9 cellular contexts compared by ENCODE assay signal in the genomic region with DNA sequence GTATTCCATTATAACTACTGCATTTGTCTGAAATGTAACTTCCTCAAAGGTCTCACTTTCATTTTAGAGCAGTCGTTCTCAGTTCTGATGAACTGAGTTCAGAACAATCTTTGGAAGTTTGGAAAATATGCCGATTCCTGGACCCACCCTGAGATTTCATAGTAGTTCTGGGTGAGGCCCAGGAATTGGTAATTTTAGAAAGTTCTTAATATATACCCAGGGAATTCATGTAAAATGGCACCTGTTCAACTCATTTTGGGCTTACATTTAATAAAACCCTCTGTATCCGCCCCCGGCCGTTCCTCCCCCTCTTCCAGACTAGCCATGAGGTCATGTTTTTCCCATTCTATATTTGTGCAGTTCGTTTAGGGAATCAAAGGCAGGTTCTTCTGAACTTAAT. TPM values are rescaled to one million over a fixed set of nuclear protein-coding genes. Genes with fewer than 3 reads are reported as not detected.
DNase-seq lines count a peak whose midpoint lies in the region; ATAC-seq and TF ChIP-seq lines count a peak whose summit lies in the region.
"Had no signal": no experiment of that assay in that cellular context is flagged by ENCODE, and none has a peak within 500 bp of the region (broad histone marks: within the 10 kb centered on the region; RNA-seq: fewer than 3 reads in every experiment).

No MANE protein-coding gene starts in this region.

- no peaks in the 10 kb centered on the region for H3K27me3 Mint-ChIP-seq in activated T-cell treated with anti-CD3 and anti-CD28 coated beads, Interleukin-2, amount 50 U/mL, for 24 hours
- H3K27me3 Mint-ChIP-seq in activated naive CD8-positive, alpha-beta T cell treated with anti-CD3 and anti-CD28 coated beads for 36 hours = no peaks in the 10 kb centered on the region
- H3K27me3 Mint-ChIP-seq in type B pancreatic cell = no peaks in the 10 kb centered on the region

- H3K9me3 Mint-ChIP-seq in activated T-cell treated with anti-CD3 and anti-CD28 coated beads, Interleukin-2, amount 50 U/mL, for 24 hours = no peaks in the 10 kb centered on the region
- no peaks in the 10 kb centered on the region for H3K9me3 Mint-ChIP-seq in activated naive CD8-positive, alpha-beta T cell treated with anti-CD3 and anti-CD28 coated beads for 36 hours
- no peaks in the 10 kb centered on the region for H3K9me3 Mint-ChIP-seq in type B pancreatic cell

- H3K4me1 ChIP-seq in right lobe of liver = peaks cover 0 to 13% (median 0%) of the 10 kb centered on the region in 4 donors

- H3K27me3 ChIP-seq in right lobe of liver = no peaks in the 10 kb centered on the region

- WGBS in right lobe of liver (ENCODE audit: insufficient coverage, low coverage, low lambda C conversion rate, missing lambda C conversion rate) = 39% methylated on average over 6 of the region's 6 CpGs

- H3K36me3 ChIP-seq in right lobe of liver = no peaks in the 10 kb centered on the region

- H3K27ac ChIP-seq in right lobe of liver = peak overlapping the region; percentile 9 to 69 (median 52)

- H3K27ac Mint-ChIP-seq in activated T-cell treated with anti-CD3 and anti-CD28 coated beads, Interleukin-2, amount 50 U/mL, for 24 hours = peak overlapping the region; percentile 72
- peak overlapping the region; percentile 63 for H3K27ac Mint-ChIP-seq in activated naive CD8-positive, alpha-beta T cell treated with anti-CD3 and anti-CD28 coated beads for 36 hours
- H3K27ac Mint-ChIP-seq in type B pancreatic cell = peak overlapping the region; percentile 96

- no peak for DNase-seq in activated T-cell treated with anti-CD3 and anti-CD28 coated beads, Interleukin-2, amount 50 U/mL, for 24 hours
- no peak for DNase-seq in activated T-cell treated with anti-CD3 and anti-CD28 coated beads, Interleukin-2, amount 50 U/mL, for 1 hour
- DNase-seq in activated naive CD8-positive, alpha-beta T cell treated with anti-CD3 and anti-CD28 coated beads for 36 hours = no peak
- DNase-seq in right lobe of liver (no peak), type B pancreatic cell (ENCODE audit: extremely low spot score, unreplicated experiment) (no peak), NCI-H146 treated with DMSO at 0.1 percent for 48 hours (lab: John Stamatoyannopoulos, UW; ENCODE audit: unreplicated experiment) (no peak), NCI-H748 (lab: John Stamatoyannopoulos, UW; ENCODE audit: unreplicated experiment) (no peak)
- DNase-seq: DMS153 had no signal

- H3K4me3 Mint-ChIP-seq in activated T-cell treated with anti-CD3 and anti-CD28 coated beads, Interleukin-2, amount 50 U/mL, for 24 hours = no peak overlapping the region
- peak overlapping the region; percentile 52 for H3K4me3 Mint-ChIP-seq in activated naive CD8-positive, alpha-beta T cell treated with anti-CD3 and anti-CD28 coated beads for 36 hours
- H3K4me3 Mint-ChIP-seq in type B pancreatic cell = peak overlapping the region; percentile 59

- no peaks in the 10 kb centered on the region for H3K36me3 Mint-ChIP-seq in activated T-cell treated with anti-CD3 and anti-CD28 coated beads, Interleukin-2, amount 50 U/mL, for 24 hours (ENCODE audit: low read depth)
- no peaks in the 10 kb centered on the region for H3K36me3 Mint-ChIP-seq in activated naive CD8-positive, alpha-beta T cell treated with anti-CD3 and anti-CD28 coated beads for 36 hours
- peaks cover 3% of the 10 kb centered on the region for H3K36me3 Mint-ChIP-seq in type B pancreatic cell

- H3K4me3 ChIP-seq in right lobe of liver = no peak overlapping the region

- intact Hi-C loops in right lobe of liver (cut with DNase I) = loop anchor here in 1 of 2 donors (5.0 kb wide), 1 partner anchor 110 kb away; no protein-coding TSS in a partner anchor

- peaks cover 55% of the 10 kb centered on the region for H3K4me1 Mint-ChIP-seq in activated T-cell treated with anti-CD3 and anti-CD28 coated beads, Interleukin-2, amount 50 U/mL, for 24 hours (ENCODE audit: low read depth)
- H3K4me1 Mint-ChIP-seq in activated naive CD8-positive, alpha-beta T cell treated with anti-CD3 and anti-CD28 coated beads for 36 hours = peaks cover 48% of the 10 kb centered on the region
- peaks cover 38% of the 10 kb centered on the region for H3K4me1 Mint-ChIP-seq in type B pancreatic cell (ENCODE audit: unreplicated experiment)

- no peaks in the 10 kb centered on the region for H3K9me3 ChIP-seq in right lobe of liver

- TF ChIP-seq CTCF in right lobe of liver (IDR thresholded peaks at IDR 0.05) (no peak), type B pancreatic cell (conservative IDR thresholded peaks at IDR 0.05) (no peak)

- TF ChIP-seq POLR2A in right lobe of liver (IDR thresholded peaks at IDR 0.05) = no peak

- no peak for ATAC-seq in right lobe of liver
- ATAC-seq in HG03108 (IDR thresholded peaks at IDR 0.05; ENCODE audit: unreplicated experiment) = no peak

RNA-seq across cellular contexts. Expression of a gene that starts 5.9 kb away (rescaled TPM):
- not detected for total RNA-seq in activated naive CD8-positive, alpha-beta T cell treated with anti-CD3 and anti-CD28 coated beads for 36 hours
- total RNA-seq in right lobe of liver (not detected), type B pancreatic cell (ENCODE audit: low replicate concordance) (0.36 and 2.0 TPM in 2 replicates)

RNA-seq across cellular contexts. Expression of a gene that starts 53.3 kb away (rescaled TPM):
- 1 to 10 TPM; 6.9 to 8.4 TPM for total RNA-seq in activated naive CD8-positive, alpha-beta T cell treated with anti-CD3 and anti-CD28 coated beads for 36 hours
- total RNA-seq in right lobe of liver = 1 to 10 TPM; 2.9 to 4.8 (median 3.2) TPM
- 11.9 and 20.5 TPM in 2 replicates for total RNA-seq in type B pancreatic cell (ENCODE audit: low replicate concordance)
